In the genomic region with DNA sequence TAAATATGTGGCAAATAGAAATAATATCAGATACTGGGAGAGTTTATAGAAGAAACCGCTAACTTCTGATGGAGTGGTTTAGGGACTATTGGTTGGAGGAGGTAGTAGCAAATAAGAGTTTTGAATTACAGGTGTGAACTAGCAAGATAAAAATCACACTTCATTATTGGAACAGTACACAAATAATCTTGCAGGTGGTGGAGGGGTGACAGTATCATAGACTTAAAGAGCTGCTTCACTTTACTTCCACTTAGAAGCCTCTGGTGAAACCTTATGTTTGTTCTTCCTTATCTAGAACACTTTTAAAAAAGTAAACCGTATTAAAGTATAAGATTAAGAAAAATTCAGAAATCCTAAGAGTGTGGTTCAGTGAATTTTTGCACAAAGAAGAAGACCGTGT, we compare ENCODE assay signal across 33 cellular contexts.
"Had no signal": no experiment of that assay in that cellular context is flagged by ENCODE, and none has a peak within 500 bp of the region (broad histone marks: within the 10 kb centered on the region; RNA-seq: fewer than 3 reads in every experiment).

No MANE protein-coding gene starts in this region.

- H3K27me3 Mint-ChIP-seq: activated CD4-positive, alpha-beta memory T cell treated with anti-CD3 and anti-CD28 coated beads, Interleukin-2, amount 10 ng/mL, durations not matched to agents 7 days and 5 days; activated CD8-positive, alpha-beta memory T cell treated with anti-CD3 and anti-CD28 coated beads, Interleukin-2, amount 10 ng/mL, durations not matched to agents 7 days and 5 days; T-cell; T-helper 17 cell had no signal

- DNase-seq: activated CD4-positive, alpha-beta memory T cell treated with anti-CD3 and anti-CD28 coated beads, Interleukin-2, amount 10 ng/mL, durations not matched to agents 7 days and 5 days; activated CD4-positive, alpha-beta T cell treated with anti-CD3 and anti-CD28 coated beads for 1 hour; activated CD4-positive, alpha-beta T cell treated with anti-CD3 and anti-CD28 coated beads for 48 hours; activated CD4-positive, CD25-positive, alpha-beta regulatory T cell; activated CD8-positive, alpha-beta memory T cell treated with anti-CD3 and anti-CD28 coated beads for 24 hours; activated CD8-positive, alpha-beta memory T cell treated with anti-CD3 and anti-CD28 coated beads, Interleukin-2, amount 10 ng/mL, durations not matched to agents 7 days and 5 days; activated CD8-positive, alpha-beta memory T cell treated with anti-CD3 and anti-CD28 coated beads, Interleukin-2, amount 50 U/mL, for 48 hours; activated gamma-delta T cell treated with Interleukin-2 at 50 U/mL for 16 hours; activated naive CD4-positive, alpha-beta T cell treated with anti-CD3 and anti-CD28 coated beads for 36 hours; activated T-cell treated with anti-CD3 and anti-CD28 coated beads, Interleukin-2, amount 50 U/mL, for 72 hours; anterior cingulate cortex; central memory CD4-positive, alpha-beta T cell; IMR-90; Karpas-422; KBM-7; NCI-H1048; NCI-H1105 treated with DMSO at 0.1 percent for 48 hours; NCI-H1436; NCI-H1694; NCI-H1930; NCI-H2081 treated with DMSO at 0.1 percent for 48 hours; NCI-H345; NCI-H524 treated with DMSO at 0.1 percent for 48 hours; SIG-M5; T-cell; T-helper 17 cell; WERI-Rb-1 had no signal

- H3K4me3 Mint-ChIP-seq: activated CD4-positive, alpha-beta memory T cell treated with anti-CD3 and anti-CD28 coated beads, Interleukin-2, amount 10 ng/mL, durations not matched to agents 7 days and 5 days; activated CD8-positive, alpha-beta memory T cell treated with anti-CD3 and anti-CD28 coated beads, Interleukin-2, amount 10 ng/mL, durations not matched to agents 7 days and 5 days; activated naive CD4-positive, alpha-beta T cell treated with anti-CD3 and anti-CD28 coated beads for 36 hours; activated T-cell treated with anti-CD3 and anti-CD28 coated beads, Interleukin-2, amount 50 U/mL, for 72 hours; brain; T-cell; T-helper 17 cell had no signal

- H3K27ac ChIP-seq: RWPE1, WERI-Rb-1 had no signal

- H3K27ac Mint-ChIP-seq: activated CD4-positive, alpha-beta memory T cell treated with anti-CD3 and anti-CD28 coated beads, Interleukin-2, amount 10 ng/mL, durations not matched to agents 7 days and 5 days; activated CD8-positive, alpha-beta memory T cell treated with anti-CD3 and anti-CD28 coated beads, Interleukin-2, amount 10 ng/mL, durations not matched to agents 7 days and 5 days; activated naive CD4-positive, alpha-beta T cell treated with anti-CD3 and anti-CD28 coated beads for 36 hours; activated naive CD4-positive, alpha-beta T cell treated with anti-CD3 and anti-CD28 coated beads, Interleukin-2, amount 50 U/mL, for 72 hours; activated T-cell treated with anti-CD3 and anti-CD28 coated beads, Interleukin-2, amount 50 U/mL, for 72 hours; activated T-helper 2 cell treated with anti-CD3 and anti-CD28 coated beads, Interferon-gamma antibody, Interleukin-2, Interleukin-4, amounts not matched to agents 10 μg/mL and 5 μg/mL and 100 μg/mL, durations not matched to agents 14 hours and 24 hours and 36 hours; brain; T-cell; T-helper 17 cell had no signal

- ATAC-seq: Right ventricle myocardium inferior, SK-N-SH treated with all-trans-retinoic acid at 6 μM for 48 hours, T-cell, T-helper 17 cell had no signal
